9 cellular contexts compared by ENCODE assay signal in the genomic region with DNA sequence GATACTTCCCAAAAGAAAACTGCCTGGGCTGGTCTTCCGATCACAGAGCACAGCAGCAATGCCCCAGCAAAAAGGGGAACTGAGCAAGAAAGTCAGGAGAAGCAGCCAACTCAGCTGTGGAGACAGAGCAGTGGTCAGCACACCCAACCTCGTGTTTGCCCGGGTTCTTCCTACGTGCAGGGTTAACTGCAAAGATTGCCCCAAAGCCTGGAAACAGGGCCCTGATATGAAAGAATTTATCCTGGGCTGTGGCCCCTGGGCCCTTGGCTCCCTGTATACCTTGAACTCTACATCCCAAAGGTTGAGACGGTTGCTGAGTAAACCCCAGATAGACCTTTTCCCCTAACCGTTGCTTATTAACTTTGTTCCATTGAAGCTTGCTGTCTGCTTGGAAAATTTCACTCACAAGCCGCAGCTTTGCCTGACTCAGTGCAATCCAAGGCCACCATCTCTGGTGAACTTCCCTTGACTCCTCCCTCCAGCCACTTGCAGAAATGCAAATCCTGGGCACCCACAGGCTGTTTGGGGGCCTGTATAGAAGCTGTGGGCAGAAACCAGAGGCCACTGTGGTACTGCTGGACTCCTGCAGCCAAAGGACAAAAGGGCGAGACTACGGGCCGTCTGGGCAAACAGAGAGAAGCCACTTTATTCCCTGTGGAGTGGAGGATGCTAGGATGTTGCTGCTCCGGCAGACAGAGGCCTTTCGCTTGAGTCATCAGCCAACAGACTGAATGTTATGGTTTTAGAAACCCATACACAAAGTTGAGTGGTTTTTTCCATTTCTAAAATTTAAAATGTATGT. TPM values are rescaled to one million over a fixed set of nuclear protein-coding genes. Genes with fewer than 3 reads are reported as not detected.
DNase-seq lines count a peak whose midpoint lies in the region; ATAC-seq, FAIRE-seq and TF ChIP-seq lines count a peak whose summit lies in the region.
"Had no signal": no experiment of that assay in that cellular context is flagged by ENCODE, and none has a peak within 500 bp of the region (broad histone marks: within the 10 kb centered on the region; RNA-seq: fewer than 3 reads in every experiment).

No MANE protein-coding gene starts in this region.

- no peaks in the 10 kb centered on the region for H3K9me3 ChIP-seq in colonic mucosa
- no peaks in the 10 kb centered on the region for H3K9me3 ChIP-seq in naive thymus-derived CD4-positive, alpha-beta T cell (ENCODE audit: control insufficient read depth in 2 of 3, low read length in 3 of 3)

- no peaks in the 10 kb centered on the region for H3K27me3 ChIP-seq in colonic mucosa
- H3K27me3 ChIP-seq in naive thymus-derived CD4-positive, alpha-beta T cell (ENCODE audit: control insufficient read depth in 2 of 2, insufficient read depth in 2 of 2, low read length in 2 of 2): no peaks in the 10 kb centered on the region

- peaks cover 0 to 5% (median 0%) of the 10 kb centered on the region in 5 donors for H3K27me3 Mint-ChIP-seq in naive thymus-derived CD4-positive, alpha-beta T cell

- no peak for TF ChIP-seq CTCF in HFF-Myc (IDR thresholded peaks at IDR 0.05; ENCODE audit: low read depth, low read length, missing control alignments)
- TF ChIP-seq CTCF in NB4 (IDR thresholded peaks at IDR 0.05; ENCODE audit: low read depth, low read length): no peak
- no peak for TF ChIP-seq CTCF in colonic mucosa (IDR thresholded peaks at IDR 0.05)

- CTCF ChIA-PET in naive thymus-derived CD4-positive, alpha-beta T cell (lab: Charles Lee): no interaction called here

- POLR2A ChIA-PET in naive thymus-derived CD4-positive, alpha-beta T cell (lab: Charles Lee): interaction anchor here (0.7 kb wide), 1 partner anchor 11 kb away, joined by 3 read pairs; no protein-coding TSS in a partner anchor

- no peak for DNase-seq in HFF-Myc (ENCODE audit: extremely low read depth, low read depth)
- DNase-seq in NB4 (ENCODE audit: low read depth): peak; percentile 58
- no peak for DNase-seq in colonic mucosa
- peak in 1 of 9 donors; percentile 49 for DNase-seq in naive thymus-derived CD4-positive, alpha-beta T cell
- DNase-seq in frontal cortex (ENCODE audit: low spot score in 2 of 2): no peak
- no peak for DNase-seq in NCI-H345 treated with DMSO at 0.1 percent for 48 hours (lab: John Stamatoyannopoulos, UW; ENCODE audit: unreplicated experiment)
- no peak for DNase-seq in activated naive CD4-positive, alpha-beta T cell (lab: John Stamatoyannopoulos, UW)

- no peak overlapping the region for H3K4me3 Mint-ChIP-seq in naive thymus-derived CD4-positive, alpha-beta T cell

- H3K4me3 ChIP-seq in HFF-Myc (replicated peaks; ENCODE audit: low read depth, low read length) (0 out of 2 replicates have a peak overlapping the region, but pooled peaks have one; percentile 1), NB4 (ENCODE audit: low read depth, low read length) (no peak overlapping the region), colonic mucosa (no peak overlapping the region)
- H3K4me3 ChIP-seq in naive thymus-derived CD4-positive, alpha-beta T cell (ENCODE audit: low read length): no peak overlapping the region

- H3K9me3 Mint-ChIP-seq in naive thymus-derived CD4-positive, alpha-beta T cell: peaks cover 0 to 2% (median 0%) of the 10 kb centered on the region in 11 donors

- intact Hi-C loops in colonic mucosa (cut with DNase I): no loop called here
- intact Hi-C loops in naive thymus-derived CD4-positive, alpha-beta T cell (cut with micrococcal nuclease): no loop called here

- peak; percentile 76 for ATAC-seq in GM18520 (IDR thresholded peaks at IDR 0.05; ENCODE audit: unreplicated experiment)
- ATAC-seq in naive thymus-derived CD4-positive, alpha-beta T cell: peak; percentile 47

- H3K36me3 ChIP-seq in colonic mucosa: no peaks in the 10 kb centered on the region
- H3K36me3 ChIP-seq in naive thymus-derived CD4-positive, alpha-beta T cell (ENCODE audit: control insufficient read depth in 2 of 3, insufficient read depth in 3 of 3, low read length in 3 of 3): no peaks in the 10 kb centered on the region

- H3K9ac ChIP-seq in colonic mucosa (ENCODE audit: low read depth in 2 of 2, low read length in 2 of 2): no peak overlapping the region

- no peak overlapping the region for H3K27ac Mint-ChIP-seq in naive thymus-derived CD4-positive, alpha-beta T cell

- no peaks in the 10 kb centered on the region for H3K4me1 ChIP-seq in colonic mucosa
- H3K4me1 ChIP-seq in naive thymus-derived CD4-positive, alpha-beta T cell (ENCODE audit: control insufficient read depth in 2 of 2, insufficient read depth in 2 of 2, low read length in 2 of 2): no peaks in the 10 kb centered on the region

- peaks cover 0 to 20% (median 0%) of the 10 kb centered on the region in 5 donors for H3K36me3 Mint-ChIP-seq in naive thymus-derived CD4-positive, alpha-beta T cell

- H3K27ac ChIP-seq in colonic mucosa: peak overlapping the region; percentile 64
- no peak overlapping the region for H3K27ac ChIP-seq in naive thymus-derived CD4-positive, alpha-beta T cell (ENCODE audit: low read depth, low read length)

- FAIRE-seq in frontal cortex (lab: Jason Lieb, UNC): no peak
- FAIRE-seq: TTC549 had no signal

- no peak for TF ChIP-seq POLR2A in NB4 (IDR thresholded peaks at IDR 0.05; ENCODE audit: extremely low read depth, insufficient read length)

- peaks cover 0 to 28% (median 0%) of the 10 kb centered on the region in 7 donors for H3K4me1 Mint-ChIP-seq in naive thymus-derived CD4-positive, alpha-beta T cell

RNA-seq across cellular contexts. Expression of a gene that starts 18.2 kb away (rescaled TPM):
- total RNA-seq in colonic mucosa (10 to 100 TPM in 1 of 2 donors, 1 to 10 TPM in 1; 5.4 to 25.2 TPM), frontal cortex (26.1 TPM)
- 10 to 100 TPM in 1 of 5 experiments, 1 to 10 TPM in 3, under 1 TPM in 1; 0.50 to 23.7 (median 2.2) TPM for total RNA-seq in naive thymus-derived CD4-positive, alpha-beta T cell
- polyA plus RNA-seq in naive thymus-derived CD4-positive, alpha-beta T cell: under 1 TPM; 0.35 to 0.51 TPM
